Comparison of ENCODE assay signal across 8 cellular contexts in genomic region chr3:36792342-36792741, GRCh38. TPM values are rescaled to one million over a fixed set of nuclear protein-coding genes. Genes with fewer than 3 reads are reported as not detected.
DNase-seq lines count a peak whose midpoint lies in the region; ATAC-seq, FAIRE-seq and TF ChIP-seq lines count a peak whose summit lies in the region.

No MANE protein-coding gene starts in this region.

- WGBS in right cardiac atrium: 68% methylated on average over 4 of the region's 4 CpGs
- 57 to 69% methylated on average over 3 to 4 of the region's 4 CpGs for WGBS in transverse colon (ENCODE audit: low coverage in 1 of 2), 2 donors

- H3K9me3 ChIP-seq in cardiac muscle cell (ENCODE audit: low read depth): no peaks in the 10 kb centered on the region
- no peaks in the 10 kb centered on the region for H3K9me3 ChIP-seq in right cardiac atrium (ENCODE audit: control insufficient read depth, low read length)
- H3K9me3 ChIP-seq in transverse colon: no peaks in the 10 kb centered on the region

- intact Hi-C loops in right cardiac atrium (cut with DNase I): no loop called here
- intact Hi-C loops in transverse colon (cut with DNase I; ENCODE audit: low total_unique reads): no loop called here

- FAIRE-seq in RCC 7860 (lab: Jason Lieb, UNC): no peak

- TF ChIP-seq POLR2A in transverse colon (IDR thresholded peaks at IDR 0.05): no peak

- H3K4me3 ChIP-seq in cardiac muscle cell: no peak overlapping the region
- no peak overlapping the region for H3K4me3 ChIP-seq in right cardiac atrium (ENCODE audit: low read length)
- H3K4me3 ChIP-seq in HL-60 (replicated peaks; ENCODE audit: insufficient read depth, low read length): no peak overlapping the region
- no peak overlapping the region for H3K4me3 ChIP-seq in transverse colon

- H3K4me3 Mint-ChIP-seq in WTC11: no peak overlapping the region

- H3K27ac ChIP-seq in cardiac muscle cell (no peak overlapping the region), right cardiac atrium (ENCODE audit: low read length) (no peak overlapping the region), HL-60 (replicated peaks) (no peak overlapping the region), transverse colon (no peak overlapping the region)

- H3K36me3 Mint-ChIP-seq in WTC11: no peaks in the 10 kb centered on the region

- H3K9me3 Mint-ChIP-seq in WTC11: no peaks in the 10 kb centered on the region

- CTCF ChIA-PET in WTC11 (lab: Charles Lee): interaction anchor here (0.6 to 4.3 kb wide), 42 partner anchors 8 to 251 kb away, joined by 3 to 80 read pairs (median 4); partner anchors contain the start of genes EPM2AIP1, MLH1 and TRANK1

- H3K36me3 ChIP-seq in cardiac muscle cell (no peaks in the 10 kb centered on the region), transverse colon (no peaks in the 10 kb centered on the region)

- peaks cover 3% of the 10 kb centered on the region for H3K27me3 Mint-ChIP-seq in WTC11 (ENCODE audit: low read depth)

- POLR2A ChIA-PET in WTC11 (lab: Charles Lee): interaction anchor here (0.5 kb wide), 1 partner anchor 476 kb away, joined by 3 read pairs; no protein-coding TSS in a partner anchor

- peaks cover 7% of the 10 kb centered on the region for H3K4me1 ChIP-seq in cardiac muscle cell (ENCODE audit: low read depth)
- H3K4me1 ChIP-seq in right cardiac atrium (ENCODE audit: control insufficient read depth, insufficient read depth, low read length): no peaks in the 10 kb centered on the region
- H3K4me1 ChIP-seq in transverse colon: no peaks in the 10 kb centered on the region

- H3K27me3 ChIP-seq in cardiac muscle cell (no peaks in the 10 kb centered on the region), right cardiac atrium (ENCODE audit: control insufficient read depth, insufficient read depth) (no peaks in the 10 kb centered on the region), HL-60 (ENCODE audit: insufficient read depth, poor library complexity, severe bottlenecking) (no peaks in the 10 kb centered on the region), transverse colon (no peaks in the 10 kb centered on the region)

- no peak for ATAC-seq in right cardiac atrium
- ATAC-seq in WTC11: peak; percentile 100
- no peak for ATAC-seq in GM21423 (IDR thresholded peaks at IDR 0.05; ENCODE audit: unreplicated experiment)

- no peak for TF ChIP-seq EP300 in transverse colon (IDR thresholded peaks at IDR 0.05; ENCODE audit: low read depth)

- in situ Hi-C loops in transverse colon (cut with MboI; ENCODE audit: low pct_ligation_motif_present in 1 of 4, low pct_unique_long_range_greater_than_20kb in 1 of 4, low sequenced_read_pairs in 3 of 4): no loop called here

- TF ChIP-seq CTCF in cardiac muscle cell (IDR thresholded peaks at IDR 0.05; ENCODE audit: low read depth, low read length) (peak; percentile 52), HL-60 (IDR thresholded peaks at IDR 0.05; ENCODE audit: insufficient read depth, low read length) (peak; percentile 17), WTC11 (IDR thresholded peaks at IDR 0.05) (peak; percentile 52; the same call in 1 of the 2 replicates), transverse colon (IDR thresholded peaks at IDR 0.05) (peak in 1 of 5 experiments; percentile 11)

- DNase-seq in cardiac muscle cell (ENCODE audit: low read depth in 1 of 2, low spot score in 1 of 2): peak; percentile 39 to 66
- DNase-seq in right cardiac atrium: no peak
- peak in 1 of 2 experiments; percentile 35 for DNase-seq in HL-60 (ENCODE audit: low read depth in 1 of 2, low spot score in 1 of 2)
- DNase-seq in WTC11 (ENCODE audit: low spot score): peak; percentile 71
- peak; percentile 66 for DNase-seq in left kidney (ENCODE audit: low read depth, low spot score)
- no peak for DNase-seq in RCC 7860 (ENCODE audit: low spot score)
- no peak for DNase-seq in transverse colon

- H3K27ac Mint-ChIP-seq in WTC11: no peak overlapping the region

- peaks cover 5% of the 10 kb centered on the region; the same call in 1 of the 2 replicates for H3K4me1 Mint-ChIP-seq in WTC11

TF ChIP-seq in WTC11, 78 proteins besides CTCF, POLR2A, EP300 and RAD21:
- TF ChIP-seq JUN (CRISPR knock-in tag; IDR thresholded peaks at IDR 0.05): no peak

RNA-seq across cellular contexts. Expression of gene DCLK3, which starts 28.0 kb away (rescaled TPM):
- total RNA-seq in cardiac muscle cell: 0.07 and 0.15 TPM in 2 replicates
- 0.62 TPM in 1 of 2 replicates, not detected in the other for polyA plus RNA-seq in cardiac muscle cell
- total RNA-seq in right cardiac atrium: under 1 TPM in 2 of 4 donors, not detected in 2; 0.03 to 0.09 TPM
- 0.18 TPM for polyA plus RNA-seq in right cardiac atrium
- 0.44 to 0.94 TPM (median 0.55 TPM) in 3 replicates for total RNA-seq in WTC11 (2021)
- total RNA-seq in transverse colon: under 1 TPM in 1 of 4 donors, not detected in 3; 0.14 TPM

Comparison
In these comparisons a context has a peak if more than half of its experiments do, and no peak if none do; other contexts are left out.
1. DNase-seq: peak in cardiac muscle cell (2 of 2), WTC11 (single experiment) and left kidney (single experiment); none in right cardiac atrium (0 of 3), RCC 7860 (single experiment) and transverse colon (single experiment).